ENCODE assay signal across 1 cellular context in genomic region chr6:100296810-100297544, GRCh38.
TF ChIP-seq lines count a peak whose summit lies in the region.

No MANE protein-coding gene starts in this region.

TF ChIP-seq in IMR-90, 13 proteins besides CTCF, POLR2A, EP300 and RAD21 (continued from another document):
- TF ChIP-seq ELK1 (IDR thresholded peaks at IDR 0.05; ENCODE audit: borderline replicate concordance, low read depth, low read length) (no peak), BHLHE40 (IDR thresholded peaks at IDR 0.05; ENCODE audit: low read depth, low read length) (peak; percentile 40), CEBPB (IDR thresholded peaks at IDR 0.05; ENCODE audit: low read depth, low read length) (peak; percentile 61; the same call in 1 of the 2 replicates), FOS (IDR thresholded peaks at IDR 0.05; ENCODE audit: low read depth, low read length) (peak; percentile 40; the same call in 1 of the 2 replicates), RFX5 (IDR thresholded peaks at IDR 0.05; ENCODE audit: low read depth, low read length) (no peak)
TF ChIP-seq in IMR-90: peak in this region for 3.
